12 cellular contexts compared by ENCODE assay signal in the genomic region with DNA sequence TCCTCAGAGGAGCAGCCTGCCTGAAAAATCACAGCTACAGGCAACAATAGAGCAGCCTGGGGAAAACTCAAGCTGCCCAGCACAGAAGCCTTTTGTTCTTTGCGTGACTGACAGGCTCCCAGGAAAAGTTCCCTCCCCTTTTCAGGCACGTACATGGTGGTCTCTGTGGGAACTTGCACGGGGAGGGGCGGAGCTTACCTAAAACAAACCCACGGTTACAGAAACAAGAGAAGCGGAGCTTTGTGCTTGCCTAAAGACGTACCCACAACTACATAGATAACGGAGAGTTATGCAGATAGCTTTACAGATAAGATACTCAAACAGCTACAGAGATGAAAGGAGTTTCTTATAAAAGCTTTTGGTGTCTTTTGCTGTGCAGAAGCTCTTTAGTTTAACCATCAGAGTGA. TPM values are rescaled to one million over a fixed set of nuclear protein-coding genes. Genes with fewer than 3 reads are reported as not detected.
A peak's percentile ranks its signal among the peaks of the same experiment; 100 is the strongest.
DNase-seq lines count a peak whose midpoint lies in the region; ATAC-seq and TF ChIP-seq lines count a peak whose summit lies in the region.
"Had no signal": no experiment of that assay in that cellular context is flagged by ENCODE, and none has a peak within 500 bp of the region (broad histone marks: within the 10 kb centered on the region; RNA-seq: fewer than 3 reads in every experiment).

No MANE protein-coding gene starts in this region.

- peak; percentile 94 for ATAC-seq in activated CD8-positive, alpha-beta T cell treated with anti-CD3 and anti-CD28 coated beads, Interleukin-2, amount 10 ng/mL, durations not matched to agents 7 days and 5 days
- ATAC-seq in stimulated activated naive CD8-positive, alpha-beta T cell treated with anti-CD3 and anti-CD28 coated beads, Interleukin-15, Interleukin-2, amounts not matched to agents 100 U/mL and 50 U/mL, for 24 hours: peak; percentile 74
- ATAC-seq in GM18870 (IDR thresholded peaks at IDR 0.05; ENCODE audit: unreplicated experiment) (no peak), HG03571 (IDR thresholded peaks at IDR 0.05; ENCODE audit: unreplicated experiment) (no peak)
- ATAC-seq: HCT116 had no signal

- H3K4me1 ChIP-seq in hepatocyte (ENCODE audit: insufficient read depth): peaks cover 24% of the 10 kb centered on the region

- H3K36me3 ChIP-seq in hepatocyte (replicated peaks; ENCODE audit: insufficient read depth, low read depth): no peaks in the 10 kb centered on the region

- H3K4me3 ChIP-seq in hepatocyte: no peak overlapping the region

- no peaks in the 10 kb centered on the region for H3K27me3 ChIP-seq in hepatocyte

- H3K9me2 ChIP-seq in hepatocyte (replicated peaks; ENCODE audit: insufficient read depth): no peaks in the 10 kb centered on the region

- peaks cover 9% of the 10 kb centered on the region for H3K36me3 Mint-ChIP-seq in activated naive CD4-positive, alpha-beta T cell treated with anti-CD3 and anti-CD28 coated beads for 36 hours (ENCODE audit: low read depth)
- H3K36me3 Mint-ChIP-seq in activated CD8-positive, alpha-beta T cell treated with anti-CD3 and anti-CD28 coated beads, Interleukin-2, amount 10 ng/mL, durations not matched to agents 7 days and 5 days (ENCODE audit: low read depth): peaks cover 36% of the 10 kb centered on the region

- H3K27ac ChIP-seq in hepatocyte: peak overlapping the region; percentile 96

- H3K27me3 Mint-ChIP-seq in activated naive CD4-positive, alpha-beta T cell treated with anti-CD3 and anti-CD28 coated beads for 36 hours (ENCODE audit: low read depth): no peaks in the 10 kb centered on the region
- H3K27me3 Mint-ChIP-seq in activated CD8-positive, alpha-beta T cell treated with anti-CD3 and anti-CD28 coated beads, Interleukin-2, amount 10 ng/mL, durations not matched to agents 7 days and 5 days (ENCODE audit: low read depth): no peaks in the 10 kb centered on the region
- H3K27me3 Mint-ChIP-seq: memory B cell had no signal

- CTCF ChIA-PET in activated naive CD4-positive, alpha-beta T cell treated with anti-CD3 and anti-CD28 coated beads for 36 hours (lab: Charles Lee): interaction anchor here (1.1 kb wide), 1 partner anchor 17 kb away, joined by 5 read pairs; no protein-coding TSS in a partner anchor
- CTCF ChIA-PET in activated CD8-positive, alpha-beta T cell treated with anti-CD3 and anti-CD28 coated beads, Interleukin-2, amount 10 ng/mL, durations not matched to agents 7 days and 5 days (lab: Charles Lee): interaction anchor here (0.8 to 1.2 kb wide), 5 partner anchors 10 to 53 kb away, joined by 3 to 7 read pairs (median 5); no protein-coding TSS in a partner anchor

- WGBS in hepatocyte (ENCODE audit: low lambda C conversion rate, missing lambda C conversion rate): 2% methylated on average over 8 of the region's 8 CpGs

- in situ Hi-C loops in ACHN (cut with HindIII; ENCODE audit: low pct_ligation_motif_present, low pct_unique_long_range_greater_than_20kb, low sequenced_read_pairs): no loop called here

- no peaks in the 10 kb centered on the region for H4K20me1 ChIP-seq in hepatocyte (ENCODE audit: insufficient read depth, poor library complexity, severe bottlenecking)

- no peak overlapping the region for H3K27ac Mint-ChIP-seq in activated naive CD4-positive, alpha-beta T cell treated with anti-CD3 and anti-CD28 coated beads for 36 hours
- H3K27ac Mint-ChIP-seq in activated CD8-positive, alpha-beta T cell treated with anti-CD3 and anti-CD28 coated beads, Interleukin-2, amount 10 ng/mL, durations not matched to agents 7 days and 5 days: peak overlapping the region; percentile 76
- H3K27ac Mint-ChIP-seq: memory B cell had no signal

- peaks cover 17% of the 10 kb centered on the region for H3K4me1 Mint-ChIP-seq in activated naive CD4-positive, alpha-beta T cell treated with anti-CD3 and anti-CD28 coated beads for 36 hours (ENCODE audit: low read depth)
- H3K4me1 Mint-ChIP-seq in activated CD8-positive, alpha-beta T cell treated with anti-CD3 and anti-CD28 coated beads, Interleukin-2, amount 10 ng/mL, durations not matched to agents 7 days and 5 days (ENCODE audit: low read depth): peaks cover 38% of the 10 kb centered on the region

- no peaks in the 10 kb centered on the region for H3K9me3 ChIP-seq in hepatocyte (ENCODE audit: low read depth)

- no peaks in the 10 kb centered on the region for H3K9me3 Mint-ChIP-seq in activated naive CD4-positive, alpha-beta T cell treated with anti-CD3 and anti-CD28 coated beads for 36 hours
- H3K9me3 Mint-ChIP-seq in activated CD8-positive, alpha-beta T cell treated with anti-CD3 and anti-CD28 coated beads, Interleukin-2, amount 10 ng/mL, durations not matched to agents 7 days and 5 days (ENCODE audit: insufficient read depth): no peaks in the 10 kb centered on the region
- H3K9me3 Mint-ChIP-seq: memory B cell had no signal

- H2AFZ ChIP-seq in hepatocyte: no peak overlapping the region

- peaks cover 26% of the 10 kb centered on the region for H3K79me2 ChIP-seq in hepatocyte

- no peak for TF ChIP-seq CTCF in hepatocyte (IDR thresholded peaks at IDR 0.05; ENCODE audit: poor library complexity)

- DNase-seq in activated naive CD4-positive, alpha-beta T cell treated with anti-CD3 and anti-CD28 coated beads for 36 hours: peak; percentile 29
- no peak for DNase-seq in activated naive CD4-positive, alpha-beta T cell (lab: John Stamatoyannopoulos, UW)
- DNase-seq in activated CD8-positive, alpha-beta T cell treated with anti-CD3 and anti-CD28 coated beads, Interleukin-2, amount 10 ng/mL, durations not matched to agents 7 days and 5 days: peak; percentile 77
- DNase-seq in hepatocyte (ENCODE audit: low spot score): peak; percentile 79
- peak; percentile 54 for DNase-seq in stimulated activated naive CD8-positive, alpha-beta T cell treated with anti-CD3 and anti-CD28 coated beads, Interleukin-15, Interleukin-2, amounts not matched to agents 100 U/mL and 50 U/mL, for 24 hours
- DNase-seq in ACHN: no peak
- DNase-seq: NCI-H774 had no signal

- no peak overlapping the region for H3K4me3 Mint-ChIP-seq in activated naive CD4-positive, alpha-beta T cell treated with anti-CD3 and anti-CD28 coated beads for 36 hours
- H3K4me3 Mint-ChIP-seq in activated CD8-positive, alpha-beta T cell treated with anti-CD3 and anti-CD28 coated beads, Interleukin-2, amount 10 ng/mL, durations not matched to agents 7 days and 5 days: peak overlapping the region; percentile 9
- H3K4me3 Mint-ChIP-seq: memory B cell had no signal

- POLR2A ChIA-PET in activated CD8-positive, alpha-beta T cell treated with anti-CD3 and anti-CD28 coated beads, Interleukin-2, amount 10 ng/mL, durations not matched to agents 7 days and 5 days (lab: Charles Lee): interaction anchor here (0.7 to 1.7 kb wide), 4 partner anchors 10 to 17 kb away, joined by 3 to 6 read pairs (median 4); a partner anchor contains a TSS

- peak overlapping the region; percentile 67 for H3K4me2 ChIP-seq in hepatocyte

- intact Hi-C loops in activated naive CD4-positive, alpha-beta T cell treated with anti-CD3 and anti-CD28 coated beads for 36 hours (cut with micrococcal nuclease): no loop called here

RNA-seq across cellular contexts. Expression of a gene that starts 11.4 kb away (rescaled TPM):
- total RNA-seq in activated naive CD4-positive, alpha-beta T cell treated with anti-CD3 and anti-CD28 coated beads for 36 hours: 100 to 1,000 TPM; 118 to 128 TPM
- 100 to 1,000 TPM; 137 to 141 TPM for total RNA-seq in activated CD8-positive, alpha-beta T cell treated with anti-CD3 and anti-CD28 coated beads, Interleukin-2, amount 10 ng/mL, durations not matched to agents 7 days and 5 days
- 167 and 190 TPM in 2 replicates for total RNA-seq in hepatocyte
- polyA plus RNA-seq in hepatocyte: 237 and 248 TPM in 2 replicates

RNA-seq across cellular contexts. Expression of a gene that starts 12.8 kb away (rescaled TPM):
- 1 to 10 TPM; 1.4 to 1.5 TPM for total RNA-seq in activated naive CD4-positive, alpha-beta T cell treated with anti-CD3 and anti-CD28 coated beads for 36 hours
- 1 to 10 TPM; 1.8 to 2.0 TPM for total RNA-seq in activated CD8-positive, alpha-beta T cell treated with anti-CD3 and anti-CD28 coated beads, Interleukin-2, amount 10 ng/mL, durations not matched to agents 7 days and 5 days
- 2.5 and 3.4 TPM in 2 replicates for total RNA-seq in hepatocyte
- 7.6 and 7.8 TPM in 2 replicates for polyA plus RNA-seq in hepatocyte

RNA-seq across cellular contexts. Expression of a gene that starts 14.1 kb away (rescaled TPM):
- under 1 TPM; 0.72 TPM for total RNA-seq in activated naive CD4-positive, alpha-beta T cell treated with anti-CD3 and anti-CD28 coated beads for 36 hours
- total RNA-seq in activated CD8-positive, alpha-beta T cell treated with anti-CD3 and anti-CD28 coated beads, Interleukin-2, amount 10 ng/mL, durations not matched to agents 7 days and 5 days: 1 to 10 TPM; 8.5 to 10.0 TPM
- 1.2 TPM in 1 of 2 replicates, not detected in the other for total RNA-seq in hepatocyte
- 6.8 and 7.2 TPM in 2 replicates for polyA plus RNA-seq in hepatocyte

RNA-seq across cellular contexts. Expression of a gene that starts 17.7 kb away (rescaled TPM):
- 10 to 100 TPM; 16.3 to 17.5 TPM for total RNA-seq in activated naive CD4-positive, alpha-beta T cell treated with anti-CD3 and anti-CD28 coated beads for 36 hours
- total RNA-seq in activated CD8-positive, alpha-beta T cell treated with anti-CD3 and anti-CD28 coated beads, Interleukin-2, amount 10 ng/mL, durations not matched to agents 7 days and 5 days: 100 to 1,000 TPM; 401 to 410 TPM
- not detected in 2 replicates for total RNA-seq in hepatocyte
- 0.44 TPM in 1 of 2 replicates, not detected in the other for polyA plus RNA-seq in hepatocyte
- polyA plus RNA-seq: BJ had no signal

RNA-seq across cellular contexts. Expression of a gene that starts 33.0 kb away (rescaled TPM):
- total RNA-seq in activated naive CD4-positive, alpha-beta T cell treated with anti-CD3 and anti-CD28 coated beads for 36 hours: not detected
- not detected for total RNA-seq in activated CD8-positive, alpha-beta T cell treated with anti-CD3 and anti-CD28 coated beads, Interleukin-2, amount 10 ng/mL, durations not matched to agents 7 days and 5 days
- not detected in 2 replicates for total RNA-seq in hepatocyte
- not detected in 2 replicates for polyA plus RNA-seq in hepatocyte
- polyA plus RNA-seq: BJ had no signal

Comparison
In these comparisons a context has a peak if more than half of its experiments do, and no peak if none do; other contexts are left out.
1. DNase-seq: peak in activated naive CD4-positive, alpha-beta T cell treated with anti-CD3 and anti-CD28 coated beads for 36 hours (single experiment), activated CD8-positive, alpha-beta T cell treated with anti-CD3 and anti-CD28 coated beads, Interleukin-2, amount 10 ng/mL, durations not matched to agents 7 days and 5 days (single experiment), hepatocyte (single experiment) and stimulated activated naive CD8-positive, alpha-beta T cell treated with anti-CD3 and anti-CD28 coated beads, Interleukin-15, Interleukin-2, amounts not matched to agents 100 U/mL and 50 U/mL, for 24 hours (single experiment); none in activated naive CD4-positive, alpha-beta T cell (0 of 4) and ACHN (single experiment).
2. ATAC-seq: peak in activated CD8-positive, alpha-beta T cell treated with anti-CD3 and anti-CD28 coated beads, Interleukin-2, amount 10 ng/mL, durations not matched to agents 7 days and 5 days (single experiment) and stimulated activated naive CD8-positive, alpha-beta T cell treated with anti-CD3 and anti-CD28 coated beads, Interleukin-15, Interleukin-2, amounts not matched to agents 100 U/mL and 50 U/mL, for 24 hours (single experiment); none in GM18870 (single experiment) and HG03571 (single experiment).